10 cellular contexts compared by ENCODE assay signal in the genomic region with DNA sequence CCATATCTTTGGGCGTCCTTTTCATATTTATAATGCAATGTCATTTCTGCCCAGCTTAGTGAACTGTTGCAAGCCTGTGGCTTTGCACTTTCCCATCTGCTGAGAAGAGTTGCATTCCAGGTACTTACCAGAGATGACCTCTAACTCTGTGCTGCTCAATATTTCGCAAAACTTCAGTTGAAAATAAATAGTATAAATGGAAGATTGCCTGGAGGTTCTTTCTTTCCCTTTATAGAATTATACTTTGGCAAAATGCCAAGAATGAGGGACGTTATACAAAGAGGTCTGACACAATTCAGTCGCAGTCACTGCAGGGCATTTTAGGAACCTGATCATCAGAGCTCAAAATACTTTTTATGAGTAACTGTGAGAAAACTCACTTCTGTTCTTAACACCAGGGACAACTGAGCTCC. TPM values are rescaled to one million over a fixed set of nuclear protein-coding genes. Genes with fewer than 3 reads are reported as not detected.
A peak's percentile ranks its signal among the peaks of the same experiment; 100 is the strongest.
DNase-seq lines count a peak whose midpoint lies in the region; ATAC-seq, FAIRE-seq and TF ChIP-seq lines count a peak whose summit lies in the region.
"Had no signal": no experiment of that assay in that cellular context is flagged by ENCODE, and none has a peak within 500 bp of the region (broad histone marks: within the 10 kb centered on the region; RNA-seq: fewer than 3 reads in every experiment).

No MANE protein-coding gene starts in this region.

- POLR2A ChIA-PET in K562 (lab: Yijun Ruan, JAX): no interaction called here

- H3K27me3 ChIP-seq in Karpas-422 (ENCODE audit: low read length): no peaks in the 10 kb centered on the region
- no peaks in the 10 kb centered on the region for H3K27me3 ChIP-seq in K562 (ENCODE audit: control insufficient read depth in 2 of 2, insufficient read depth in 2 of 2, low read length in 2 of 2)
- H3K27me3 ChIP-seq: pancreas had no signal

- TF ChIP-seq EP300 in K562 (IDR thresholded peaks at IDR 0.05; ENCODE audit: low read length): no peak

- H3K79me2 ChIP-seq in Karpas-422 (ENCODE audit: low read length): no peaks in the 10 kb centered on the region
- H3K79me2 ChIP-seq in K562 (ENCODE audit: control insufficient read depth, insufficient read depth, low read length): no peaks in the 10 kb centered on the region

- ATAC-seq in GM21619 (IDR thresholded peaks at IDR 0.05; ENCODE audit: unreplicated experiment) (peak; percentile 50), K562 (no peak), GM21423 (IDR thresholded peaks at IDR 0.05; ENCODE audit: unreplicated experiment) (no peak)

- H3K9ac ChIP-seq in Karpas-422 (ENCODE audit: low read length): no peak overlapping the region
- no peak overlapping the region for H3K9ac ChIP-seq in K562 (ENCODE audit: insufficient read depth in 1 of 2, low read depth in 2 of 2, low read length in 2 of 2)

- DNase-seq in EH (ENCODE audit: low read depth) (peak; percentile 54), Karpas-422 (peak; percentile 77), K562 (ENCODE audit: extremely low read depth in 1 of 4, low spot score in 3 of 4) (no peak), T-helper 1 cell (no peak), GM12892 (ENCODE audit: insufficient read length) (no peak)
- DNase-seq in activated naive CD4-positive, alpha-beta T cell (lab: John Stamatoyannopoulos, UW): no peak
- DNase-seq: activated CD4-positive, alpha-beta memory T cell treated with anti-CD3 and anti-CD28 coated beads, Interleukin-2, amount 10 ng/mL, durations not matched to agents 7 days and 5 days; pancreas had no signal

- H3K4me2 ChIP-seq in Karpas-422 (ENCODE audit: low read depth, low read length, poor library complexity, severe bottlenecking) (peak overlapping the region; percentile 48), K562 (ENCODE audit: insufficient read depth, low read length) (no peak overlapping the region)

- H3K4me1 ChIP-seq in Karpas-422 (ENCODE audit: low read length): peaks cover 32% of the 10 kb centered on the region
- H3K4me1 ChIP-seq in K562 (replicated peaks in 1 of 2; ENCODE audit: control insufficient read depth in 2 of 2, insufficient read depth in 2 of 2, low read length in 2 of 2): no peaks in the 10 kb centered on the region

- CTCF ChIA-PET in K562 (lab: Yijun Ruan, JAX; ENCODE audit: low intra/inter-chr PET ratio): no interaction called here

- no peaks in the 10 kb centered on the region for H3K36me3 ChIP-seq in Karpas-422 (ENCODE audit: insufficient read depth, low read length)
- H3K36me3 ChIP-seq in K562 (ENCODE audit: control insufficient read depth, insufficient read depth, low read length): no peaks in the 10 kb centered on the region
- H3K36me3 ChIP-seq: pancreas had no signal

- no peak overlapping the region for H3K27ac ChIP-seq in Karpas-422 (ENCODE audit: low read length)
- no peak overlapping the region for H3K27ac ChIP-seq in K562 (ENCODE audit: extremely low read depth, low read depth, low read length)
- H3K27ac ChIP-seq: pancreas had no signal

- H3K9me3 ChIP-seq in Karpas-422 (ENCODE audit: low read length) (no peaks in the 10 kb centered on the region), K562 (replicated peaks; ENCODE audit: control insufficient read depth, insufficient read depth, low read depth, low read length) (no peaks in the 10 kb centered on the region)
- H3K9me3 ChIP-seq: pancreas had no signal

- no peaks in the 10 kb centered on the region for H3K9me2 ChIP-seq in Karpas-422 (replicated peaks; ENCODE audit: insufficient read depth, low read length)

- H3K9me1 ChIP-seq in K562 (ENCODE audit: control insufficient read depth, insufficient read depth, low read length): no peaks in the 10 kb centered on the region

- intact Hi-C loops in K562 (cut with micrococcal nuclease): no loop called here

- H3K4me3 ChIP-seq in Karpas-422 (ENCODE audit: low read length) (no peak overlapping the region), K562 (no peak overlapping the region)
- H3K4me3 ChIP-seq: pancreas had no signal

- no peak for TF ChIP-seq RAD21 in K562 (CRISPR knock-in tag; conservative IDR thresholded peaks at IDR 0.05 in 1 of 2, IDR thresholded peaks at IDR 0.05 in 1 of 2)

- WGBS in K562 (ENCODE audit: insufficient coverage, low coverage, missing lambda C conversion rate): 0% methylated on average over 4 of the region's 4 CpGs

- in situ Hi-C loops in K562 (cut with MboI): no loop called here

- no TSS peak for BruUV-seq in K562 (replicated peaks; lab: Mats Ljungman, UMichigan)

- no peak for FAIRE-seq in K562 (lab: Jason Lieb, UNC)
- no peak for FAIRE-seq in GM12892 (lab: Jason Lieb, UNC)
- FAIRE-seq: pancreas had no signal

- H2AFZ ChIP-seq in Karpas-422 (ENCODE audit: low read length) (no peak overlapping the region), K562 (ENCODE audit: low read depth, low read length) (no peak overlapping the region)

- TF ChIP-seq CTCF in K562 (IDR thresholded peaks at IDR 0.05 in 2 of 3, conservative IDR thresholded peaks at IDR 0.05 in 1 of 3; ENCODE audit: insufficient read depth in 2 of 3, low read depth in 1 of 3, low read length in 3 of 3): no peak

- no peak for TF ChIP-seq POLR2A in K562 (conservative IDR thresholded peaks at IDR 0.05)
- no peak for TF ChIP-seq POLR2A in GM12892 (IDR thresholded peaks at IDR 0.05; ENCODE audit: low read depth, low read length)

- H4K20me1 ChIP-seq in Karpas-422 (ENCODE audit: insufficient read depth, low read depth, low read length) (no peaks in the 10 kb centered on the region), K562 (replicated peaks; ENCODE audit: control insufficient read depth, insufficient read depth, low read length) (no peaks in the 10 kb centered on the region)

TF ChIP-seq in K562, 482 proteins besides CTCF, POLR2A, EP300 and RAD21:
- TF ChIP-seq NKRF (IDR thresholded peaks at IDR 0.05; ENCODE audit: borderline replicate concordance): no peak
- peak; percentile 93 for TF ChIP-seq NFIC (IDR thresholded peaks at IDR 0.05)
- peak; percentile 92 for TF ChIP-seq NFIX (CRISPR knock-in tag; IDR thresholded peaks at IDR 0.05; ENCODE audit: low read depth)

RNA-seq across cellular contexts. Expression of gene VLDLR, which starts 18.9 kb away (rescaled TPM):
- total RNA-seq in Karpas-422 (2014; rRNA removed; shearing (Covaris generic); ENCODE audit: low replicate concordance): 16.4 and 31.5 TPM in 2 replicates
- 0.39 and 0.88 TPM in 2 replicates for total RNA-seq in K562 (2011; cell fraction: chromatin; rRNA removed; ENCODE audit: low replicate concordance)
- 0.17 and 0.53 TPM in 2 replicates for total RNA-seq in K562 (2011; cell fraction: nucleolus; rRNA removed)
- 0.66 and 1.1 TPM in 2 replicates for total RNA-seq in K562 (2011; cell fraction: nucleoplasm; rRNA removed)
- 0.05 and 0.08 TPM in 2 replicates for total RNA-seq in K562 (2014; rRNA removed)
- 0.18 and 0.32 TPM in 2 replicates for total RNA-seq in K562 (2014; rRNA removed; fragmentation: Illumina TruSeq; extraction: Trizol)
- total RNA-seq in K562 (2015; rRNA removed; fragmentation: Illumina TruSeq; extraction: Trizol): 0.04 TPM in 2 replicates
- total RNA-seq in K562 (2021): 0.34 and 0.58 TPM in 2 replicates
- polyA plus RNA-seq in K562 (2011; rRNA removed): 0.04 and 0.20 TPM in 2 replicates
- polyA plus RNA-seq in K562 (2011; cell fraction: cytosol; rRNA removed): 0.03 and 0.13 TPM in 2 replicates
- polyA plus RNA-seq in K562 (2011; cell fraction: nucleus; rRNA removed): 0.14 and 0.80 TPM in 2 replicates
- polyA plus RNA-seq in K562 (2012): 0.10 and 2.2 TPM in 2 replicates
- polyA plus RNA-seq in K562 (2014; fragmentation: Illumina TruSeq; extraction: Trizol): 0.24 and 0.40 TPM in 2 replicates
- polyA plus RNA-seq in K562 (2014; fragmentation: Nextera tagmentation; extraction: Ambion mirVana): under 1 TPM; 0.03 to 0.08 TPM
- polyA plus RNA-seq in K562 (2014; rRNA removed): 0.24 and 0.45 TPM in 2 replicates
- polyA minus RNA-seq in K562 (2011; rRNA and poly(A)+ RNA removed): 0.04 and 0.33 TPM in 2 replicates
- polyA minus RNA-seq in K562 (2011; cell fraction: cytosol; rRNA and poly(A)+ RNA removed): not detected in 2 replicates
- under 0.01 and 0.44 TPM in 2 replicates for polyA minus RNA-seq in K562 (2011; cell fraction: nucleus; rRNA and poly(A)+ RNA removed)
- 2.4 TPM for polyA plus RNA-seq in GM12892 (2012; ENCODE audit: missing spikeins)

Comparison
In these comparisons a context has a peak if more than half of its experiments do, and no peak if none do; other contexts are left out.
1. DNase-seq: peak in EH (single experiment) and Karpas-422 (single experiment); none in K562 (0 of 4), T-helper 1 cell (0 of 5), GM12892 (single experiment) and activated naive CD4-positive, alpha-beta T cell (0 of 4).